ENCODE assay signal across 22 cellular contexts in genomic region chr3:52119056-52119455, GRCh38. TPM values are rescaled to one million over a fixed set of nuclear protein-coding genes. Genes with fewer than 3 reads are reported as not detected.
DNase-seq lines count a peak whose midpoint lies in the region; ATAC-seq and TF ChIP-seq lines count a peak whose summit lies in the region.
"Had no signal": no experiment of that assay in that cellular context is flagged by ENCODE, and none has a peak within 500 bp of the region (broad histone marks: within the 10 kb centered on the region; RNA-seq: fewer than 3 reads in every experiment).

No MANE protein-coding gene starts in this region.

- H3K36me3 ChIP-seq in left ventricle myocardium inferior: no peaks in the 10 kb centered on the region
- no peaks in the 10 kb centered on the region for H3K36me3 ChIP-seq in testis (ENCODE audit: low read depth, missing control alignments)
- H3K36me3 ChIP-seq: prostate gland, upper lobe of left lung had no signal

- H3K9me3 ChIP-seq in left ventricle myocardium inferior (replicated peaks): no peaks in the 10 kb centered on the region
- H3K9me3 ChIP-seq in testis: no peaks in the 10 kb centered on the region
- H3K9me3 ChIP-seq: BE2C, prostate gland, upper lobe of left lung had no signal

- H3K4me1 ChIP-seq in left ventricle myocardium inferior: peaks cover 34% of the 10 kb centered on the region
- peaks cover 22% of the 10 kb centered on the region for H3K4me1 ChIP-seq in testis
- H3K4me1 ChIP-seq: BE2C, prostate gland had no signal

- DNase-seq in Right ventricle myocardium superior (peak; percentile 34), left ventricle myocardium inferior (no peak), middle frontal gyrus (ENCODE audit: extremely low spot score, low spot score) (peak; percentile 54), testis (peak; percentile 40), MV-4-11 (lab: John Stamatoyannopoulos, UW) (no peak)
- DNase-seq: activated CD4-positive, alpha-beta T cell treated with anti-CD3 and anti-CD28 coated beads for 48 hours; BE2C; mammary epithelial cell; naive thymus-derived CD8-positive, alpha-beta T cell; NCI-H1105; NCI-H2081 treated with DMSO at 0.1 percent for 48 hours; NCI-H526; small intestine; stimulated activated CD4-positive, alpha-beta T cell treated with anti-CD3 and anti-CD28 coated beads, Interleukin-4, amount 100 ng/mL, for 24 hours; stimulated activated naive CD8-positive, alpha-beta T cell treated with anti-CD3 and anti-CD28 coated beads, Interleukin-15, amount 100 ng/mL, for 72 hours; upper lobe of left lung had no signal

- H3K4me3 ChIP-seq in left ventricle myocardium inferior: no peak overlapping the region
- H3K4me3 ChIP-seq in testis: no peak overlapping the region
- H3K4me3 ChIP-seq: prostate gland, upper lobe of left lung had no signal

- intact Hi-C loops in Right ventricle myocardium superior (cut with DNase I): no loop called here
- intact Hi-C loops in left ventricle myocardium inferior (cut with micrococcal nuclease): no loop called here
- intact Hi-C loops in testis (cut with DNase I; ENCODE audit: low total_unique reads): no loop called here

- H3K27ac ChIP-seq in left ventricle myocardium inferior (replicated peaks) (no peak overlapping the region), cingulate gyrus (ENCODE audit: low read depth, low read length) (peak overlapping the region; percentile 97), testis (no peak overlapping the region)
- H3K27ac ChIP-seq: prostate gland, upper lobe of left lung had no signal

- ATAC-seq in Right ventricle myocardium superior (ENCODE audit: poor library complexity) (no peak), HG03520 (IDR thresholded peaks at IDR 0.05; ENCODE audit: unreplicated experiment) (no peak), HG03442 (IDR thresholded peaks at IDR 0.05; ENCODE audit: unreplicated experiment) (no peak)
- ATAC-seq: activated naive CD4-positive, alpha-beta T cell treated with anti-CD3 and anti-CD28 coated beads, Interleukin-2, amount 50 U/mL, for 72 hours; HCT116; naive thymus-derived CD8-positive, alpha-beta T cell; stimulated activated naive CD8-positive, alpha-beta T cell treated with anti-CD3 and anti-CD28 coated beads, Interleukin-15, amount 100 ng/mL, for 72 hours had no signal

- no peak for TF ChIP-seq POLR2A in testis (IDR thresholded peaks at IDR 0.05)

- TF ChIP-seq CTCF in left ventricle myocardium inferior (IDR thresholded peaks at IDR 0.05; ENCODE audit: borderline replicate concordance) (no peak), testis (IDR thresholded peaks at IDR 0.05) (no peak)

- H3K27me3 ChIP-seq in left ventricle myocardium inferior (ENCODE audit: low read depth) (no peaks in the 10 kb centered on the region), testis (no peaks in the 10 kb centered on the region)
- H3K27me3 ChIP-seq: BE2C, upper lobe of left lung had no signal

- 66 to 74% methylated on average over 4 of the region's 4 CpGs for WGBS in testis, 2 donors

RNA-seq across cellular contexts. Expression of gene POC1A, which starts 35.2 kb away (rescaled TPM):
- total RNA-seq in Right ventricle myocardium superior (1.5 TPM), left ventricle myocardium inferior (1.2 TPM), testis (10 to 100 TPM; 16.7 to 21.7 TPM)
- polyA plus RNA-seq in testis (ENCODE audit: insufficient read depth, low read depth, low replicate concordance): 36.1 TPM

Comparison
In these comparisons a context has a peak if more than half of its experiments do, and no peak if none do; other contexts are left out.
1. DNase-seq: peak in Right ventricle myocardium superior (single experiment), middle frontal gyrus (single experiment) and testis (single experiment); none in left ventricle myocardium inferior (single experiment) and MV-4-11 (single experiment).